ENCODE assay signal across 1 cellular context in the genomic region with DNA sequence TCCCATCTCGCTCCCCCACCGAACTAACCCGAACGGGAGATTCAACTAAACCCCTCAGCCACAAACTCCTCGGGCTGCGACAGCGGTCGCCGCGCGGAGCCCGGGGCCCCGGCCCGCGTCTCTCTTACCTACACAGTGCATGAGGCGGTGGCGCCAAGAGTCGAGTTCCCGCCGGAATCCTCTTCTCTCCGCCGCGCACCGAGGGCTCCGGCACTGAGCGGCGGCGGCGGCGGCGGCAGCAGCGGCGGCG.
A peak's percentile ranks its signal among the peaks of the same experiment; 100 is the strongest.
TF ChIP-seq lines count a peak whose summit lies in the region.

No MANE protein-coding gene starts in this region.

TF ChIP-seq in HepG2, 621 proteins besides CTCF, POLR2A, EP300 and RAD21 (continued from another document and continues in another):
- TF ChIP-seq ZNF784 (CRISPR knock-in tag; IDR thresholded peaks at IDR 0.05; ENCODE audit: borderline replicate concordance) (0 out of 2 replicates have a peak, but pooled peaks have one; percentile 44), FOXK1 (CRISPR knock-in tag; IDR thresholded peaks at IDR 0.05; ENCODE audit: borderline replicate concordance, low read depth) (no peak), FOXO1 (CRISPR knock-in tag; IDR thresholded peaks at IDR 0.05) (0 out of 2 replicates have a peak, but pooled peaks have one; percentile 13), DMAP1 (CRISPR knock-in tag; IDR thresholded peaks at IDR 0.05) (no peak), ZNF446 (CRISPR knock-in tag; IDR thresholded peaks at IDR 0.05) (0 out of 2 replicates have a peak, but pooled peaks have one; percentile 48), ZNF768 (CRISPR knock-in tag; IDR thresholded peaks at IDR 0.05) (no peak), ZNF432 (CRISPR knock-in tag; IDR thresholded peaks at IDR 0.05; ENCODE audit: borderline replicate concordance) (no peak), HMGXB4 (CRISPR knock-in tag; IDR thresholded peaks at IDR 0.05; ENCODE audit: borderline replicate concordance in 1 of 2, low read depth in 1 of 2) (peak in 1 of 2 experiments; percentile 23; a peak in 2 of 4 replicates), ZC3H4 (CRISPR knock-in tag; IDR thresholded peaks at IDR 0.05; ENCODE audit: borderline replicate concordance) (no peak), KLF15 (CRISPR knock-in tag; IDR thresholded peaks at IDR 0.05; ENCODE audit: borderline replicate concordance) (no peak), PHF8 (CRISPR knock-in tag; IDR thresholded peaks at IDR 0.05) (peak; percentile 62; the same call in 1 of the 2 replicates), ZZZ3 (CRISPR knock-in tag; IDR thresholded peaks at IDR 0.05; ENCODE audit: borderline replicate concordance) (no peak), ZNF547 (CRISPR knock-in tag; IDR thresholded peaks at IDR 0.05) (no peak), ZNF253 (CRISPR knock-in tag; IDR thresholded peaks at IDR 0.05; ENCODE audit: borderline replicate concordance) (no peak), GRHL1 (CRISPR knock-in tag; conservative IDR thresholded peaks at IDR 0.05) (no peak), RCOR2 (CRISPR knock-in tag; IDR thresholded peaks at IDR 0.05) (no peak), ZNF235 (CRISPR knock-in tag; IDR thresholded peaks at IDR 0.05; ENCODE audit: borderline replicate concordance) (peak; percentile 85; the same call in 1 of the 2 replicates), ZNF20 (CRISPR knock-in tag; IDR thresholded peaks at IDR 0.05) (no peak), POLR2G (IDR thresholded peaks at IDR 0.05; ENCODE audit: low read depth, low read length) (peak; percentile 83), AFF4 (CRISPR knock-in tag; IDR thresholded peaks at IDR 0.05) (no peak), ZBTB38 (CRISPR knock-in tag; IDR thresholded peaks at IDR 0.05) (0 out of 2 replicates have a peak, but pooled peaks have one; percentile 40), KAT7 (CRISPR knock-in tag; IDR thresholded peaks at IDR 0.05; ENCODE audit: borderline replicate concordance) (0 out of 2 replicates have a peak, but pooled peaks have one; percentile 66), NFIC (IDR thresholded peaks at IDR 0.05; ENCODE audit: low read length) (no peak), ZNF710 (CRISPR knock-in tag; IDR thresholded peaks at IDR 0.05; ENCODE audit: borderline replicate concordance) (no peak)
- TF ChIP-seq, protein P1, sequence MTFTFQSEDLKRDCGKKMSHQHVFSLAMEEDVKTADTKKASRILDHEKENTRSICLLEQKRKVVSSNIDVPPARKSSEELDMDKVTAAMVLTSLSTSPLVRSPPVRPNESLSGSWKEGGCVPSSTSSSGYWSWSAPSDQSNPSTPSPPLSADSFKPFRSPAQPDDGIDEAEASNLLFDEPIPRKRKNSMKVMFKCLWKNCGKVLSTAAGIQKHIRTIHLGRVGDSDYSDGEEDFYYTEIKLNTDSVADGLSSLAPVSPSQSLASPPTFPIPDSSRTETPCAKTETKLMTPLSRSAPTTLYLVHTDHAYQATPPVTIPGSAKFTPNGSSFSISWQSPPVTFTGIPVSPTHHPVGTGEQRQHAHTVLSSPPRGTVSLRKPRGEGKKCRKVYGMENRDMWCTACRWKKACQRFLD (CRISPR knock-in tag; IDR thresholded peaks at IDR 0.05; ENCODE audit: borderline replicate concordance), result no peak
- TF ChIP-seq, protein P2, sequence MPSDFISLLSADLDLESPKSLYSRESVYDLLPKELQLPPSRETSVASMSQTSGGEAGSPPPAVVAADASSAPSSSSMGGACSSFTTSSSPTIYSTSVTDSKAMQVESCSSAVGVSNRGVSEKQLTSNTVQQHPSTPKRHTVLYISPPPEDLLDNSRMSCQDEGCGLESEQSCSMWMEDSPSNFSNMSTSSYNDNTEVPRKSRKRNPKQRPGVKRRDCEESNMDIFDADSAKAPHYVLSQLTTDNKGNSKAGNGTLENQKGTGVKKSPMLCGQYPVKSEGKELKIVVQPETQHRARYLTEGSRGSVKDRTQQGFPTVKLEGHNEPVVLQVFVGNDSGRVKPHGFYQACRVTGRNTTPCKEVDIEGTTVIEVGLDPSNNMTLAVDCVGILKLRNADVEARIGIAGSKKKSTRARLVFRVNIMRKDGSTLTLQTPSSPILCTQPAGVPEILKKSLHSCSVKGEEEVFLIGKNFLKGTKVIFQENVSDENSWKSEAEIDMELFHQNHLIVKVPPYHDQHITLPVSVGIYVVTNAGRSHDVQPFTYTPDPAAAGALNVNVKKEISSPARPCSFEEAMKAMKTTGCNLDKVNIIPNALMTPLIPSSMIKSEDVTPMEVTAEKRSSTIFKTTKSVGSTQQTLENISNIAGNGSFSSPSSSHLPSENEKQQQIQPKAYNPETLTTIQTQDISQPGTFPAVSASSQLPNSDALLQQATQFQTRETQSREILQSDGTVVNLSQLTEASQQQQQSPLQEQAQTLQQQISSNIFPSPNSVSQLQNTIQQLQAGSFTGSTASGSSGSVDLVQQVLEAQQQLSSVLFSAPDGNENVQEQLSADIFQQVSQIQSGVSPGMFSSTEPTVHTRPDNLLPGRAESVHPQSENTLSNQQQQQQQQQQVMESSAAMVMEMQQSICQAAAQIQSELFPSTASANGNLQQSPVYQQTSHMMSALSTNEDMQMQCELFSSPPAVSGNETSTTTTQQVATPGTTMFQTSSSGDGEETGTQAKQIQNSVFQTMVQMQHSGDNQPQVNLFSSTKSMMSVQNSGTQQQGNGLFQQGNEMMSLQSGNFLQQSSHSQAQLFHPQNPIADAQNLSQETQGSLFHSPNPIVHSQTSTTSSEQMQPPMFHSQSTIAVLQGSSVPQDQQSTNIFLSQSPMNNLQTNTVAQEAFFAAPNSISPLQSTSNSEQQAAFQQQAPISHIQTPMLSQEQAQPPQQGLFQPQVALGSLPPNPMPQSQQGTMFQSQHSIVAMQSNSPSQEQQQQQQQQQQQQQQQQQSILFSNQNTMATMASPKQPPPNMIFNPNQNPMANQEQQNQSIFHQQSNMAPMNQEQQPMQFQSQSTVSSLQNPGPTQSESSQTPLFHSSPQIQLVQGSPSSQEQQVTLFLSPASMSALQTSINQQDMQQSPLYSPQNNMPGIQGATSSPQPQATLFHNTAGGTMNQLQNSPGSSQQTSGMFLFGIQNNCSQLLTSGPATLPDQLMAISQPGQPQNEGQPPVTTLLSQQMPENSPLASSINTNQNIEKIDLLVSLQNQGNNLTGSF (CRISPR knock-in tag; IDR thresholded peaks at IDR 0.05), result no peak
- TF ChIP-seq, protein P3, sequence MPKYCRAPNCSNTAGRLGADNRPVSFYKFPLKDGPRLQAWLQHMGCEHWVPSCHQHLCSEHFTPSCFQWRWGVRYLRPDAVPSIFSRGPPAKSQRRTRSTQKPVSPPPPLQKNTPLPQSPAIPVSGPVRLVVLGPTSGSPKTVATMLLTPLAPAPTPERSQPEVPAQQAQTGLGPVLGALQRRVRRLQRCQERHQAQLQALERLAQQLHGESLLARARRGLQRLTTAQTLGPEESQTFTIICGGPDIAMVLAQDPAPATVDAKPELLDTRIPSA (CRISPR knock-in tag; IDR thresholded peaks at IDR 0.05; ENCODE audit: borderline replicate concordance), result no peak
- TF ChIP-seq, protein P4, sequence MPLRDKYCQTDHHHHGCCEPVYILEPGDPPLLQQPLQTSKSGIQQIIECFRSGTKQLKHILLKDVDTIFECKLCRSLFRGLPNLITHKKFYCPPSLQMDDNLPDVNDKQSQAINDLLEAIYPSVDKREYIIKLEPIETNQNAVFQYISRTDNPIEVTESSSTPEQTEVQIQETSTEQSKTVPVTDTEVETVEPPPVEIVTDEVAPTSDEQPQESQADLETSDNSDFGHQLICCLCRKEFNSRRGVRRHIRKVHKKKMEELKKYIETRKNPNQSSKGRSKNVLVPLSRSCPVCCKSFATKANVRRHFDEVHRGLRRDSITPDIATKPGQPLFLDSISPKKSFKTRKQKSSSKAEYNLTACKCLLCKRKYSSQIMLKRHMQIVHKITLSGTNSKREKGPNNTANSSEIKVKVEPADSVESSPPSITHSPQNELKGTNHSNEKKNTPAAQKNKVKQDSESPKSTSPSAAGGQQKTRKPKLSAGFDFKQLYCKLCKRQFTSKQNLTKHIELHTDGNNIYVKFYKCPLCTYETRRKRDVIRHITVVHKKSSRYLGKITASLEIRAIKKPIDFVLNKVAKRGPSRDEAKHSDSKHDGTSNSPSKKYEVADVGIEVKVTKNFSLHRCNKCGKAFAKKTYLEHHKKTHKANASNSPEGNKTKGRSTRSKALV (CRISPR knock-in tag; IDR thresholded peaks at IDR 0.05), result peak; percentile 23; the same call in 1 of the 2 replicates
